8 cellular contexts compared by ENCODE assay signal in the genomic region with DNA sequence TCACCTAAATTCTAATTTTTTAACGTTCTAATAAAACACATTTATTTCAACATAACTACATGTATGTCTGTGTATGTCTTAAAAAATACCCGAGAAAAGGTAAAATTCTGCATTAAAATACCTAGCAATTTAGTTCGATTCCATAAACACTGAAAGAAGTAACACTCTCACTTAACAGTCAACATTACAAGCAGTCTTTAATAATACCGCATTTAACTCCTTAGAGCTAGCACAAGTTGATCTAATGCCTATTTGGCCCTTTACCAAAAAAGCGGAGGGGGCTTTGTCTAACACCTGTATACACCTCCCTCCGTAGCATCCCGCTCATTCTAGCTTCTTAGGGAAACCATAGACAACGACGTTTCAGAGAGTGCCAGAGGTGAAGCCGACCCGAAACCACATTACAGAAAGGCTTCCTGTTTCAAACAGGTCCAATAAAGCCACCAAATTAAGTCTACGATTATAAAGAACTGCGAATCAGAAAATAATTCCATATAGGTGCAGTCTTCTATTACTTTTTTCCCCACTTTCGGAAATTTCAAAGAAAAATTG. TPM values are rescaled to one million over a fixed set of nuclear protein-coding genes. Genes with fewer than 3 reads are reported as not detected.
DNase-seq lines count a peak whose midpoint lies in the region; ATAC-seq and TF ChIP-seq lines count a peak whose summit lies in the region.

No MANE protein-coding gene starts in this region.

- H3K27me3 ChIP-seq in heart left ventricle, result no peaks in the 10 kb centered on the region
- no peaks in the 10 kb centered on the region for H3K27me3 ChIP-seq in esophagus squamous epithelium
- no peaks in the 10 kb centered on the region for H3K27me3 ChIP-seq in osteoblast (ENCODE audit: insufficient read depth, low read length)

- peak overlapping the region; percentile 96 for H3K4me2 ChIP-seq in osteoblast (ENCODE audit: insufficient read depth, low read length)

- H2AFZ ChIP-seq in osteoblast (ENCODE audit: low read length), result no peak overlapping the region

- H3K4me1 ChIP-seq in heart left ventricle (peaks cover 0 to 49% (median 23%) of the 10 kb centered on the region in 12 donors), esophagus squamous epithelium (peaks cover 0 to 37% (median 4%) of the 10 kb centered on the region in 3 donors), osteoblast (ENCODE audit: insufficient read depth, low read length) (peaks cover 22% of the 10 kb centered on the region)

- intact Hi-C loops in heart left ventricle (cut with DNase I), result loop anchor here in 4 of 10 donors (5.0 to 10.0 kb wide), 4 partner anchors 47 to 390 kb away; partner anchors contain the start of gene CCDC169 (in 1 of the 4)
- intact Hi-C loops in left ventricle myocardium superior (cut with micrococcal nuclease), result no loop called here
- intact Hi-C loops in esophagus squamous epithelium (cut with DNase I), result no loop called here
- intact Hi-C loops in left colon (cut with DNase I, micrococcal nuclease), result no loop called here

- H3K27ac ChIP-seq in heart left ventricle (peak overlapping the region; percentile 95 to 99 (median 98)), esophagus squamous epithelium (peak overlapping the region; percentile 95 to 99 (median 98)), osteoblast (ENCODE audit: low read depth, low read length) (peak overlapping the region; percentile 99)

- H3K9me3 ChIP-seq in heart left ventricle (no peaks in the 10 kb centered on the region), esophagus squamous epithelium (no peaks in the 10 kb centered on the region), osteoblast (ENCODE audit: low read depth, low read length) (no peaks in the 10 kb centered on the region)

- WGBS in heart left ventricle, 4 donors, result 24 to 41% (median 37%) methylated on average over 14 of the region's 14 CpGs
- 7 to 10% methylated on average over 14 of the region's 14 CpGs for WGBS in esophagus squamous epithelium, 2 donors

- DNase-seq in heart left ventricle, result no peak
- no peak for DNase-seq in left ventricle myocardium superior
- peak; percentile 5 for DNase-seq in T-helper 9 cell
- DNase-seq in esophagus squamous epithelium (lab: John Stamatoyannopoulos, UW), result no peak
- peak; percentile 11 for DNase-seq in osteoblast (ENCODE audit: insufficient read length, low spot score, missing footprints)
- DNase-seq in left colon, result no peak
- DNase-seq in NCI-H2196 treated with DMSO at 0.1 percent for 48 hours (lab: John Stamatoyannopoulos, UW; ENCODE audit: unreplicated experiment), result no peak

- ATAC-seq in heart left ventricle, result no peak
- ATAC-seq in left ventricle myocardium superior, result no peak
- no peak for ATAC-seq in HG02763 (IDR thresholded peaks at IDR 0.05; ENCODE audit: unreplicated experiment)
- ATAC-seq in left colon, result no peak

- peaks cover 9% of the 10 kb centered on the region for H4K20me1 ChIP-seq in osteoblast (ENCODE audit: insufficient read depth, low read length)

- TF ChIP-seq POLR2A in heart left ventricle (IDR thresholded peaks at IDR 0.05) (no peak), esophagus squamous epithelium (IDR thresholded peaks at IDR 0.05) (no peak)

- peaks cover 52% of the 10 kb centered on the region for H3K79me2 ChIP-seq in osteoblast (ENCODE audit: insufficient read depth, low read length)

- no peak for TF ChIP-seq CTCF in heart left ventricle (IDR thresholded peaks at IDR 0.05)
- no peak for TF ChIP-seq CTCF in esophagus squamous epithelium (IDR thresholded peaks at IDR 0.05)
- no peak for TF ChIP-seq CTCF in osteoblast (IDR thresholded peaks at IDR 0.05; ENCODE audit: extremely low read depth, low read depth, low read length)

- H3K36me3 ChIP-seq in heart left ventricle, result no peaks in the 10 kb centered on the region
- H3K36me3 ChIP-seq in esophagus squamous epithelium, result no peaks in the 10 kb centered on the region
- H3K36me3 ChIP-seq in osteoblast (ENCODE audit: insufficient read depth, low read length), result no peaks in the 10 kb centered on the region

- H3K4me3 ChIP-seq in heart left ventricle (peak overlapping the region; percentile 65 to 91 (median 81)), esophagus squamous epithelium (peak overlapping the region; percentile 69 to 90 (median 82)), osteoblast (ENCODE audit: insufficient read depth, low read length) (peak overlapping the region; percentile 77)

RNA-seq across cellular contexts. Expression of gene SPART, which starts 1.2 kb away (rescaled TPM):
- total RNA-seq in heart left ventricle (10 to 100 TPM; 31.0 to 41.5 (median 34.7) TPM), left ventricle myocardium superior (44.1 TPM), esophagus squamous epithelium (10 to 100 TPM; 14.9 to 60.3 (median 36.0) TPM), osteoblast (102 and 112 TPM in 2 replicates), left colon (10 to 100 TPM in 1 of 2 donors, 1 to 10 TPM in 1; 9.5 to 14.0 TPM)
- 10 to 100 TPM; 12.5 to 23.5 TPM for polyA plus RNA-seq in heart left ventricle

RNA-seq across cellular contexts. Expression of gene CCDC169, which starts 47.3 kb away (rescaled TPM):
- total RNA-seq in heart left ventricle (1 to 10 TPM in 7 of 9 donors, under 1 TPM in 2; 0.20 to 5.7 (median 1.4) TPM), left ventricle myocardium superior (0.27 TPM), esophagus squamous epithelium (under 1 TPM; under 0.01 to 0.35 (median 0.19) TPM), osteoblast (3.8 and 5.1 TPM in 2 replicates), left colon (under 1 TPM; 0.27 to 0.61 TPM)
- polyA plus RNA-seq in heart left ventricle, result under 1 TPM; 0.30 to 0.65 TPM

Comparison
In these comparisons a context has a peak if more than half of its experiments do, and no peak if none do; other contexts are left out.
1. DNase-seq: peak in T-helper 9 cell (single experiment) and osteoblast (single experiment); none in heart left ventricle (0 of 5), left ventricle myocardium superior (single experiment), esophagus squamous epithelium (single experiment), left colon (0 of 2) and NCI-H2196 treated with DMSO at 0.1 percent for 48 hours (single experiment).
2. Peak in every context shown above with its lines, with median percentiles within 50 percentile points of each other: H3K27ac ChIP-seq and H3K4me3 ChIP-seq.